Comparison of ENCODE assay signal across 8 cellular contexts in genomic region chr19:55503447-55504251, GRCh38. TPM values are rescaled to one million over a fixed set of nuclear protein-coding genes. Genes with fewer than 3 reads are reported as not detected.
DNase-seq lines count a peak whose midpoint lies in the region; ATAC-seq and TF ChIP-seq lines count a peak whose summit lies in the region.

No MANE protein-coding gene starts in this region.

- H3K27me3 ChIP-seq in endodermal cell (ENCODE audit: control insufficient read depth, insufficient read depth, low read length, poor library complexity, severe bottlenecking), result peaks cover 19% of the 10 kb centered on the region

- peaks cover 14% of the 10 kb centered on the region for H3K9me3 Mint-ChIP-seq in endodermal cell
- no peaks in the 10 kb centered on the region for H3K9me3 Mint-ChIP-seq in mesothelial cell of epicardium

- 33 to 39% methylated on average over 27 to 68 of the region's 68 CpGs for WGBS in endodermal cell (ENCODE audit: insufficient coverage in 1 of 2, insufficient read length in 1 of 2), 2 experiments

- peaks cover 6% of the 10 kb centered on the region for H3K9me3 ChIP-seq in endodermal cell (ENCODE audit: control insufficient read depth, low read length)

- peak overlapping the region; percentile 67 for H3K4me3 ChIP-seq in endodermal cell (ENCODE audit: low read length)

- H3K4me3 Mint-ChIP-seq in endodermal cell (peak overlapping the region; percentile 28), mesothelial cell of epicardium (peak overlapping the region; percentile 51)

- no peak overlapping the region for H3K27ac ChIP-seq in endodermal cell (ENCODE audit: low read depth, low read length)

- peak; percentile 75 for ATAC-seq in GM19468 (IDR thresholded peaks at IDR 0.05; ENCODE audit: extremely low read depth, unreplicated experiment)

- DNase-seq in COLO829 (ENCODE audit: low spot score), result peak; percentile 98
- peak; percentile 96 for DNase-seq in HT-29 (ENCODE audit: low spot score)
- peak; percentile 84 to 86 for DNase-seq in NOMO-1 (lab: John Stamatoyannopoulos, UW; ENCODE audit: unreplicated experiment in 2 of 2)
- peak; percentile 81 to 99 (median 99) for DNase-seq in activated CD8-positive, alpha-beta memory T cell treated with anti-CD3 and anti-CD28 coated beads for 48 hours (ENCODE audit: low read depth in 2 of 3, low spot score in 2 of 3)
- peak; percentile 98 for DNase-seq in endodermal cell
- peak; percentile 85 to 96 for DNase-seq in mesothelial cell of epicardium (ENCODE audit: low spot score in 2 of 2, unreplicated experiment in 2 of 2)
- peak; percentile 78 to 85 for DNase-seq in stimulated activated CD8-positive, alpha-beta memory T cell treated with anti-CD3 and anti-CD28 coated beads, Interleukin-15, amount 100 ng/mL, for 4 hours (ENCODE audit: low read depth in 2 of 2)

- H3K27me3 Mint-ChIP-seq in endodermal cell (ENCODE audit: insufficient read depth) (peaks cover 80% of the 10 kb centered on the region), mesothelial cell of epicardium (ENCODE audit: low read depth) (peaks cover 22% of the 10 kb centered on the region)

- no peak overlapping the region for H3K9ac ChIP-seq in endodermal cell (ENCODE audit: extremely low read depth, low read length, poor library complexity, severe bottlenecking)

- no peak overlapping the region for H3K27ac Mint-ChIP-seq in endodermal cell
- H3K27ac Mint-ChIP-seq in mesothelial cell of epicardium, result no peak overlapping the region

- H3K36me3 ChIP-seq in endodermal cell (ENCODE audit: control insufficient read depth, insufficient read depth, low read length), result no peaks in the 10 kb centered on the region

- H3K4me1 Mint-ChIP-seq in endodermal cell, result no peaks in the 10 kb centered on the region
- H3K4me1 Mint-ChIP-seq in mesothelial cell of epicardium, result peaks cover 7% of the 10 kb centered on the region

- H3K36me3 Mint-ChIP-seq in endodermal cell (ENCODE audit: low read depth), result no peaks in the 10 kb centered on the region
- H3K36me3 Mint-ChIP-seq in mesothelial cell of epicardium, result no peaks in the 10 kb centered on the region

- no peaks in the 10 kb centered on the region for H3K4me1 ChIP-seq in endodermal cell (ENCODE audit: control insufficient read depth, insufficient read depth, low read length)

- peak; percentile 100 for TF ChIP-seq CTCF in endodermal cell (conservative IDR thresholded peaks at IDR 0.05)
- TF ChIP-seq CTCF in mesothelial cell of epicardium (IDR thresholded peaks at IDR 0.05; ENCODE audit: unreplicated experiment), result peak; percentile 97

RNA-seq across cellular contexts. Expression of gene SSC5D, which starts 15.4 kb away (rescaled TPM):
- total RNA-seq in HT-29 (2014; rRNA removed; shearing (Covaris generic)), result 0.18 TPM in 1 of 2 replicates, not detected in the other
- total RNA-seq in endodermal cell (1 to 10 TPM; 1.4 to 2.4 TPM), mesothelial cell of epicardium (7.0 to 8.5 TPM (median 7.8 TPM) in 3 replicates)
- polyA plus RNA-seq in endodermal cell (2013, experiment 1 of 2), result 8.0 TPM
- polyA plus RNA-seq in endodermal cell (2013, experiment 2 of 2), result 7.4 TPM

RNA-seq across cellular contexts. Expression of gene NAT14, which starts 18.7 kb away (rescaled TPM):
- 28.9 and 34.9 TPM in 2 replicates for total RNA-seq in HT-29 (2014; rRNA removed; shearing (Covaris generic))
- total RNA-seq in endodermal cell, result 10 to 100 TPM; 51.3 to 67.1 TPM
- 66.6 TPM for polyA plus RNA-seq in endodermal cell (2013, experiment 1 of 2)
- 69.7 TPM for polyA plus RNA-seq in endodermal cell (2013, experiment 2 of 2)
- total RNA-seq in mesothelial cell of epicardium, result 52.6 to 54.4 TPM (median 53.1 TPM) in 3 replicates

RNA-seq across cellular contexts. Expression of gene ZNF628, which starts 27.2 kb away (rescaled TPM):
- total RNA-seq in HT-29 (2014; rRNA removed; shearing (Covaris generic)), result 29.9 TPM in 2 replicates
- 10 to 100 TPM in 1 of 2 donors, 1 to 10 TPM in 1; 9.9 to 12.6 TPM for total RNA-seq in endodermal cell
- 8.9 TPM for polyA plus RNA-seq in endodermal cell (2013, experiment 1 of 2)
- polyA plus RNA-seq in endodermal cell (2013, experiment 2 of 2), result 11.8 TPM
- 19.0 to 23.1 TPM (median 22.0 TPM) in 3 replicates for total RNA-seq in mesothelial cell of epicardium

RNA-seq across cellular contexts. Expression of gene SBK2, which starts 33.3 kb away (rescaled TPM):
- not detected in 2 replicates for total RNA-seq in HT-29 (2014; rRNA removed; shearing (Covaris generic))
- total RNA-seq in endodermal cell (1 to 10 TPM; 3.3 to 6.6 TPM), mesothelial cell of epicardium (0.33 to 0.97 TPM (median 0.56 TPM) in 3 replicates)
- polyA plus RNA-seq in endodermal cell (2013, experiment 1 of 2), result 1.6 TPM
- polyA plus RNA-seq in endodermal cell (2013, experiment 2 of 2), result 2.5 TPM

RNA-seq across cellular contexts. Expression of gene C19orf85, which starts 39.1 kb away (rescaled TPM):
- 0.41 and 0.83 TPM in 2 replicates for total RNA-seq in HT-29 (2014; rRNA removed; shearing (Covaris generic))
- 1 to 10 TPM in 1 of 2 donors, under 1 TPM in 1; 0.62 to 2.3 TPM for total RNA-seq in endodermal cell
- 0.39 TPM for polyA plus RNA-seq in endodermal cell (2013, experiment 1 of 2)
- not detected for polyA plus RNA-seq in endodermal cell (2013, experiment 2 of 2)
- not detected in 3 replicates for total RNA-seq in mesothelial cell of epicardium
